In genomic region chr12:57590892-57591566, GRCh38 we compare ENCODE assay signal across 1 cellular context.
TF ChIP-seq lines count a peak whose summit lies in the region.

Gene PIP4K2C, plus strand, starts transcription at chr12:57591192. Its CDS starts 98 bp downstream, at chr12:57591290.

TF ChIP-seq in HepG2, 621 proteins besides CTCF, POLR2A, EP300 and RAD21 (continued from another document and continues in another):
- no peak for TF ChIP-seq ZBTB44 (CRISPR knock-in tag; IDR thresholded peaks at IDR 0.05)
- no peak for TF ChIP-seq ZNF597 (CRISPR knock-in tag; IDR thresholded peaks at IDR 0.05)
- TF ChIP-seq ZNF441 (CRISPR knock-in tag; IDR thresholded peaks at IDR 0.05; ENCODE audit: borderline replicate concordance): 0 out of 2 replicates have a peak, but pooled peaks have one; percentile 44
- TF ChIP-seq ZNF557 (CRISPR knock-in tag; IDR thresholded peaks at IDR 0.05): no peak
- no peak for TF ChIP-seq SMARCE1 (IDR thresholded peaks at IDR 0.05; ENCODE audit: borderline replicate concordance)
- TF ChIP-seq DPF2 (CRISPR knock-in tag; IDR thresholded peaks at IDR 0.05; ENCODE audit: borderline replicate concordance, low read depth): no peak
- peak; percentile 69 for TF ChIP-seq ZNF605 (CRISPR knock-in tag; IDR thresholded peaks at IDR 0.05)
- peak; percentile 50; the same call in 1 of the 2 replicates for TF ChIP-seq HNF1B (CRISPR knock-in tag; IDR thresholded peaks at IDR 0.05)
- no peak; the same call in 1 of the 2 replicates for TF ChIP-seq ZNF766 (CRISPR knock-in tag; IDR thresholded peaks at IDR 0.05; ENCODE audit: borderline replicate concordance)
- TF ChIP-seq JUN (CRISPR knock-in tag; IDR thresholded peaks at IDR 0.05): peak; percentile 18; the same call in 1 of the 2 replicates
- peak; percentile 14; the same call in 1 of the 2 replicates for TF ChIP-seq IRF2 (CRISPR knock-in tag; IDR thresholded peaks at IDR 0.05)
- TF ChIP-seq CSRNP1 (CRISPR knock-in tag; IDR thresholded peaks at IDR 0.05): no peak
- no peak for TF ChIP-seq ZNF275 (CRISPR knock-in tag; IDR thresholded peaks at IDR 0.05; ENCODE audit: borderline replicate concordance)
- no peak for TF ChIP-seq HDAC6 (IDR thresholded peaks at IDR 0.05; ENCODE audit: low read depth, low read length)
- no peak for TF ChIP-seq ZNF558 (CRISPR knock-in tag; IDR thresholded peaks at IDR 0.05; ENCODE audit: borderline replicate concordance)
- no peak for TF ChIP-seq ZNF737 (CRISPR knock-in tag; IDR thresholded peaks at IDR 0.05; ENCODE audit: borderline replicate concordance)
- peak; percentile 43; the same call in 1 of the 2 replicates for TF ChIP-seq ZNF574 (CRISPR knock-in tag; IDR thresholded peaks at IDR 0.05)
- no peak for TF ChIP-seq AHR (CRISPR knock-in tag; IDR thresholded peaks at IDR 0.05)
- no peak for TF ChIP-seq CBFB (CRISPR knock-in tag; IDR thresholded peaks at IDR 0.05)
- TF ChIP-seq NCOA5 (CRISPR knock-in tag; IDR thresholded peaks at IDR 0.05): no peak
- TF ChIP-seq MAFG (CRISPR knock-in tag; IDR thresholded peaks at IDR 0.05): no peak
- no peak for TF ChIP-seq ZNF207 (IDR thresholded peaks at IDR 0.05; ENCODE audit: borderline replicate concordance)
- TF ChIP-seq ZNF580 (CRISPR knock-in tag; IDR thresholded peaks at IDR 0.05; ENCODE audit: borderline replicate concordance, low read depth): 0 out of 2 replicates have a peak, but pooled peaks have one; percentile 15
- no peak; the same call in 1 of the 2 replicates for TF ChIP-seq ZSCAN9 (CRISPR knock-in tag; IDR thresholded peaks at IDR 0.05; ENCODE audit: borderline replicate concordance)
- TF ChIP-seq ZBTB26 (CRISPR knock-in tag; IDR thresholded peaks at IDR 0.05; ENCODE audit: borderline replicate concordance): no peak
- TF ChIP-seq ESRRA (CRISPR knock-in tag; IDR thresholded peaks at IDR 0.05; ENCODE audit: low read depth): no peak
- no peak for TF ChIP-seq POLR2AphosphoS2 (IDR thresholded peaks at IDR 0.05; ENCODE audit: low read depth, low read length)
- TF ChIP-seq AKAP8 (CRISPR knock-in tag; IDR thresholded peaks at IDR 0.05): no peak
- peak in 1 of 2 experiments; percentile 34; a peak in 1 of 4 replicates for TF ChIP-seq REST (IDR thresholded peaks at IDR 0.05; ENCODE audit: borderline replicate concordance in 1 of 2, low read depth in 1 of 2, low read length in 2 of 2)
- no peak for TF ChIP-seq ZNF614 (CRISPR knock-in tag; IDR thresholded peaks at IDR 0.05; ENCODE audit: borderline replicate concordance)
- TF ChIP-seq PRDM15 (CRISPR knock-in tag; IDR thresholded peaks at IDR 0.05): no peak
- no peak for TF ChIP-seq ZNF589 (CRISPR knock-in tag; conservative IDR thresholded peaks at IDR 0.05)
- TF ChIP-seq THRA (CRISPR knock-in tag; IDR thresholded peaks at IDR 0.05; ENCODE audit: borderline replicate concordance): no peak; the same call in 1 of the 2 replicates
- TF ChIP-seq THAP11 (CRISPR knock-in tag; IDR thresholded peaks at IDR 0.05): peak; percentile 79
- TF ChIP-seq MBNL3 (CRISPR knock-in tag; conservative IDR thresholded peaks at IDR 0.05): no peak
